In the genomic region with DNA sequence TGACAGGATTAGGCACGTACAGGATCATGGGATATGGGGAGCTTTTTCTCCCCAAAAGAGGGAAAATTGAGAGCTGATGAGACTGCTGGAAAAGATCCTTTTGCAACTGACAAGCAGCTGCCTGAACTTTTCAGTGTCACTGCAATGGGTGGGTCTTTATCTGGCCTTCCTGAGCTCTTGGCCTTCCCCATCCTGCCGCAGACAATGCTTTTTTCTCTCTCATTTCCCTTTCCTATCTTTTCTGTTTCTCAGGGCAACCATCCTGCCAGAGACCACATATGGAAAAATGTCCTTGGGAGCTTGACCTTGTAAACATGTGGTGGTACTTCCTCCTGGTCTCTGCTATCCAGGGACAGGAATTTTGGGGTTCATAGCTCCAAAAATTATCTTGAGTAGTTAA, we compare ENCODE assay signal across 21 cellular contexts.
"Had no signal": no experiment of that assay in that cellular context is flagged by ENCODE, and none has a peak within 500 bp of the region (broad histone marks: within the 10 kb centered on the region; RNA-seq: fewer than 3 reads in every experiment).

No MANE protein-coding gene starts in this region.

- H3K27ac ChIP-seq: colonic mucosa, esophagus muscularis mucosa, foreskin keratinocyte, gastroesophageal sphincter, left lung, lower lobe of right lung had no signal

- H3K27me3 ChIP-seq: colonic mucosa, esophagus muscularis mucosa, gastroesophageal sphincter, heart left ventricle, left lung had no signal

- DNase-seq: cerebellar nuclear complex; colonic mucosa; cortex of kidney; effector CD8-positive, alpha-beta T cell; effector memory CD8-positive, alpha-beta T cell; endodermal cell; foreskin keratinocyte; heart left ventricle; hippocampal formation; left cardiac atrium; left lung; lower lobe of right lung; mesenchymal stem cell; mucosa of descending colon had no signal

- ATAC-seq: effector memory CD8-positive, alpha-beta T cell; foreskin keratinocyte; gastroesophageal sphincter; left cardiac atrium; left lung; lower lobe of right lung; mucosa of descending colon had no signal

- H3K4me3 ChIP-seq: colonic mucosa, esophagus muscularis mucosa, gastroesophageal sphincter, heart left ventricle, left lung, lower lobe of right lung, mucosa of descending colon had no signal

- H3K36me3 ChIP-seq: colonic mucosa, esophagus muscularis mucosa, gastroesophageal sphincter, heart left ventricle, left lung, lower lobe of right lung had no signal

- H3K9me3 ChIP-seq: colonic mucosa had no signal

- FAIRE-seq: endometrium, endothelial cell of umbilical vein, frontal cortex, islet of Langerhans, keratinocyte had no signal

- H3K4me1 ChIP-seq: colonic mucosa, esophagus muscularis mucosa, foreskin keratinocyte, gastroesophageal sphincter, left lung, lower lobe of right lung had no signal
